8 cellular contexts compared by ENCODE assay signal in genomic region chr2:54722641-54723299, GRCh38. TPM values are rescaled to one million over a fixed set of nuclear protein-coding genes. Genes with fewer than 3 reads are reported as not detected.
DNase-seq lines count a peak whose midpoint lies in the region; ATAC-seq, FAIRE-seq and TF ChIP-seq lines count a peak whose summit lies in the region.

No MANE protein-coding gene starts in this region.

- 9 to 10% methylated on average over 17 to 20 of the region's 20 CpGs for WGBS in tibial nerve, 2 donors

- no peak for TF ChIP-seq EP300 in tibial nerve (IDR thresholded peaks at IDR 0.05)

- H3K27me3 ChIP-seq in layer of hippocampus (ENCODE audit: control insufficient read depth, insufficient read depth, low read length) (no peaks in the 10 kb centered on the region), tibial nerve (peaks cover 0 to 16% of the 10 kb centered on the region in 2 donors)

- no peak for FAIRE-seq in HTR-8/SVneo (lab: Jason Lieb, UNC)

- peak overlapping the region; percentile 68 to 88 (median 80) for H3K4me3 ChIP-seq in tibial nerve

- H3K27ac ChIP-seq in layer of hippocampus (ENCODE audit: low read depth, low read length): peak overlapping the region; percentile 44
- H3K27ac ChIP-seq in tibial nerve: peak overlapping the region in 3 of 4 donors; percentile 58 to 68 (median 65)

- ATAC-seq in HG02763 (IDR thresholded peaks at IDR 0.05; ENCODE audit: unreplicated experiment) (no peak), GM19035 (IDR thresholded peaks at IDR 0.05; ENCODE audit: unreplicated experiment) (no peak)

- TF ChIP-seq POLR2A in tibial nerve (IDR thresholded peaks at IDR 0.05): no peak

- no peaks in the 10 kb centered on the region for H3K9me3 ChIP-seq in tibial nerve

- DNase-seq in ELR (ENCODE audit: low read depth): peak; percentile 65
- DNase-seq in HTR-8/SVneo (ENCODE audit: insufficient read length, low spot score): peak; percentile 20
- peak; percentile 95 for DNase-seq in amniotic epithelial cell (ENCODE audit: low read depth)
- no peak for DNase-seq in tibial nerve (ENCODE audit: low spot score in 2 of 2)
- DNase-seq in COLO668 (lab: John Stamatoyannopoulos, UW; ENCODE audit: unreplicated experiment): no peak

- H3K4me1 ChIP-seq in tibial nerve: peaks cover 0 to 22% (median 6%) of the 10 kb centered on the region in 4 donors

- no peaks in the 10 kb centered on the region for H3K36me3 ChIP-seq in tibial nerve

- TF ChIP-seq CTCF in tibial nerve (IDR thresholded peaks at IDR 0.05): no peak

RNA-seq across cellular contexts. Expression of gene EML6, which starts 0.7 kb away (rescaled TPM):
- total RNA-seq in tibial nerve: 10 to 100 TPM in 1 of 4 donors, under 1 TPM in 3; 0.60 to 18.0 (median 0.93) TPM

Comparison
In these comparisons a context has a peak if more than half of its experiments do, and no peak if none do; other contexts are left out.
1. DNase-seq: peak in ELR (single experiment), HTR-8/SVneo (single experiment) and amniotic epithelial cell (single experiment); none in tibial nerve (0 of 2) and COLO668 (single experiment).